In the genomic region with DNA sequence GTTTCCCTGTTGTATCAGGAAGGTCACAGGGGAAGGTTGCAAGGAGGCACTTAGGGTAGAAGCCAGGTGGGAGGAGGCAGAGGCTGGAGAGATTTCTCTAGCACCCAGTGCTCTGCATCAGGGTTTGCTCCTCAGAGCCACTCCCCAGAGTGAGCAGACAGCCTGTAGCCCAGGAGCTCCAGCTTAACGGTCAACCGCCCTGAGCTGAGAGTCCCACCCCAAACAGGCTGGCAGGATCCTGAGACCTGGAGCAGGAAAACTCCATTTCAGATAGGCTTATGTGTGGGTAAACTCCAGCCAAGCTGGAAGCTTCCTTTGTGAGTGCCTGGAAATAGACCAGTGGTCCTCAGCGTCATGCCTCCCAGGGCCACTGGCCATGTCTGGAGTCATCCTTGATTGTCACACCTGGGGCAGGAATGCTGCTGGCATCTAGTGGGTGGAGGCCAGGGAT, we compare ENCODE assay signal across 14 cellular contexts. TPM values are rescaled to one million over a fixed set of nuclear protein-coding genes. Genes with fewer than 3 reads are reported as not detected.
A peak's percentile ranks its signal among the peaks of the same experiment; 100 is the strongest.
DNase-seq lines count a peak whose midpoint lies in the region; ATAC-seq and TF ChIP-seq lines count a peak whose summit lies in the region.
"Had no signal": no experiment of that assay in that cellular context is flagged by ENCODE, and none has a peak within 500 bp of the region (broad histone marks: within the 10 kb centered on the region; RNA-seq: fewer than 3 reads in every experiment).

No MANE protein-coding gene starts in this region.

- peaks cover 96% of the 10 kb centered on the region for H3K79me2 ChIP-seq in PC-9 (ENCODE audit: low read depth)

- ATAC-seq in left colon (peak; percentile 14), HG02678 (IDR thresholded peaks at IDR 0.05; ENCODE audit: unreplicated experiment) (no peak)
- ATAC-seq: stimulated activated naive CD8-positive, alpha-beta T cell treated with anti-CD3 and anti-CD28 coated beads, Interleukin-15, amount 100 ng/mL, for 72 hours had no signal

- DNase-seq in PC-9 (no peak), dorsolateral prefrontal cortex (peak in 3 of 10 donors; percentile 32 to 37 (median 33)), left colon (peak in 1 of 2 donors; percentile 18), spleen (peak; percentile 32), NCI-H446 treated with DMSO at 0.1 percent for 48 hours (lab: John Stamatoyannopoulos, UW) (no peak), HEK293T (ENCODE audit: extremely low spot score) (no peak), COR-L47 (lab: John Stamatoyannopoulos, UW) (no peak)
- DNase-seq: activated CD4-positive, CD25-positive, alpha-beta regulatory T cell; cortex of kidney; immature natural killer cell; NCI-H1417 treated with DMSO at 0.1 percent for 48 hours; stimulated activated naive CD8-positive, alpha-beta T cell treated with anti-CD3 and anti-CD28 coated beads, Interleukin-15, amount 100 ng/mL, for 72 hours had no signal

- no peaks in the 10 kb centered on the region for H3K27me3 ChIP-seq in PC-9 (ENCODE audit: insufficient read depth, low read depth)
- H3K27me3 ChIP-seq in dorsolateral prefrontal cortex = no peaks in the 10 kb centered on the region
- H3K27me3 ChIP-seq in spleen (replicated peaks in 1 of 7) = no peaks in the 10 kb centered on the region
- H3K27me3 ChIP-seq: ovary had no signal

- CTCF ChIA-PET in PC-9 (lab: Charles Lee) (no interaction called here), HEK293T (lab: Yijun Ruan, JAX) (no interaction called here)

- H3K36me3 ChIP-seq in PC-9 (ENCODE audit: low read depth) (peaks cover 64% of the 10 kb centered on the region), spleen (peaks cover 0 to 91% (median 32%) of the 10 kb centered on the region in 6 donors)
- H3K36me3 ChIP-seq: ovary had no signal

- H2AFZ ChIP-seq in PC-9 = no peak overlapping the region

- peak overlapping the region; percentile 73; the same call in 1 of the 2 replicates for H3K4me2 ChIP-seq in PC-9

- no peaks in the 10 kb centered on the region for H3K9me2 ChIP-seq in PC-9 (ENCODE audit: insufficient read depth)

- POLR2A ChIA-PET in PC-9 (lab: Charles Lee; ENCODE audit: unreplicated experiment) (no interaction called here), HEK293T (lab: Yijun Ruan, JAX) (no interaction called here)

- peaks cover 75% of the 10 kb centered on the region for H4K20me1 ChIP-seq in PC-9 (ENCODE audit: insufficient read depth)

- H3K4me1 ChIP-seq in PC-9 (replicated peaks; ENCODE audit: insufficient read depth) (peaks cover 58% of the 10 kb centered on the region), spleen (peaks cover 8 to 71% (median 39%) of the 10 kb centered on the region in 6 donors)

- no TSS peak for BruUV-seq in PC-9 (replicated peaks; lab: Mats Ljungman, UMichigan)

- H3F3A ChIP-seq in PC-9 (ENCODE audit: insufficient read depth, low read depth) = peaks cover 96% of the 10 kb centered on the region

- 75 to 84% (median 80%) methylated on average over 2 to 3 of the region's 3 CpGs for WGBS in spleen, 5 donors

- H3K4me3 ChIP-seq in PC-9 (no peak overlapping the region), dorsolateral prefrontal cortex (no peak overlapping the region), spleen (no peak overlapping the region)
- H3K4me3 ChIP-seq: ovary had no signal

- no peak for TF ChIP-seq CTCF in PC-9 (conservative IDR thresholded peaks at IDR 0.05)
- TF ChIP-seq CTCF in dorsolateral prefrontal cortex (IDR thresholded peaks at IDR 0.05 in 54 of 56, conservative IDR thresholded peaks at IDR 0.05 in 2 of 56; ENCODE audit: low read depth in 1 of 56, partially characterized antibody in 56 of 56) = no peak
- TF ChIP-seq CTCF in spleen (IDR thresholded peaks at IDR 0.05 in 8 of 11, conservative IDR thresholded peaks at IDR 0.05 in 3 of 11) = no peak

- H3K27ac ChIP-seq in PC-9 (peak overlapping the region; percentile 85; the same call in 1 of the 2 replicates), dorsolateral prefrontal cortex (peak overlapping the region in 37 of 59 donors; percentile 2 to 72 (median 42)), spleen (peak overlapping the region in 1 of 8 donors; percentile 15)
- H3K27ac ChIP-seq: ovary had no signal

- intact Hi-C loops in PC-9 (cut with micrococcal nuclease; ENCODE audit: unreplicated experiment) (no loop called here), dorsolateral prefrontal cortex (cut with DNase I) (no loop called here), left colon (cut with DNase I, micrococcal nuclease) (loop anchor here in 1 of 2 donors (5.0 kb wide), 1 partner anchor 77 kb away; no protein-coding TSS in a partner anchor), spleen (cut with DNase I; ENCODE audit: low total_unique reads) (no loop called here)

- H3K9me3 ChIP-seq in PC-9 (ENCODE audit: insufficient read depth, low read depth) (no peaks in the 10 kb centered on the region), spleen (no peaks in the 10 kb centered on the region)
- H3K9me3 ChIP-seq: ovary had no signal

- TF ChIP-seq POLR2A in spleen (IDR thresholded peaks at IDR 0.05) = no peak

TF ChIP-seq in HEK293T, 16 proteins besides CTCF, POLR2A, EP300 and RAD21:
- TF ChIP-seq BHLHE40 (IDR thresholded peaks at IDR 0.05; ENCODE audit: borderline replicate concordance) = no peak
- TF ChIP-seq FOXA1 (IDR thresholded peaks at IDR 0.05) = no peak
- no peak for TF ChIP-seq FOXM1 (IDR thresholded peaks at IDR 0.05; ENCODE audit: borderline replicate concordance)
- no peak for TF ChIP-seq NFRKB (IDR thresholded peaks at IDR 0.05)
- TF ChIP-seq TARDBP (IDR thresholded peaks at IDR 0.05) = no peak
- no peak for TF ChIP-seq FOXK2 (IDR thresholded peaks at IDR 0.05)
- no peak for TF ChIP-seq L3MBTL2 (conservative IDR thresholded peaks at IDR 0.05)
- no peak for TF ChIP-seq SUZ12 (IDR thresholded peaks at IDR 0.05)
- TF ChIP-seq HDGF (IDR thresholded peaks at IDR 0.05; ENCODE audit: borderline replicate concordance) = no peak
- TF ChIP-seq, protein P1, sequence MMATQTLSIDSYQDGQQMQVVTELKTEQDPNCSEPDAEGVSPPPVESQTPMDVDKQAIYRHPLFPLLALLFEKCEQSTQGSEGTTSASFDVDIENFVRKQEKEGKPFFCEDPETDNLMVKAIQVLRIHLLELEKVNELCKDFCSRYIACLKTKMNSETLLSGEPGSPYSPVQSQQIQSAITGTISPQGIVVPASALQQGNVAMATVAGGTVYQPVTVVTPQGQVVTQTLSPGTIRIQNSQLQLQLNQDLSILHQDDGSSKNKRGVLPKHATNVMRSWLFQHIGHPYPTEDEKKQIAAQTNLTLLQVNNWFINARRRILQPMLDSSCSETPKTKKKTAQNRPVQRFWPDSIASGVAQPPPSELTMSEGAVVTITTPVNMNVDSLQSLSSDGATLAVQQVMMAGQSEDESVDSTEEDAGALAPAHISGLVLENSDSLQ (IDR thresholded peaks at IDR 0.05) = no peak
- no peak for TF ChIP-seq ZNF384 (IDR thresholded peaks at IDR 0.05)
- no peak for TF ChIP-seq ARNT (IDR thresholded peaks at IDR 0.05)
- no peak for TF ChIP-seq LEF1 (IDR thresholded peaks at IDR 0.05; ENCODE audit: borderline replicate concordance)
- no peak for TF ChIP-seq SP1 (IDR thresholded peaks at IDR 0.05)
- no peak for TF ChIP-seq CTBP1 (IDR thresholded peaks at IDR 0.05; ENCODE audit: borderline replicate concordance)
- TF ChIP-seq ELF4 (IDR thresholded peaks at IDR 0.05) = no peak
TF ChIP-seq in HEK293T: peak in this region for 0.

RNA-seq across cellular contexts. Expression of a gene that starts 37.9 kb away (rescaled TPM):
- 411 and 443 TPM in 2 replicates for total RNA-seq in PC-9 (2021)
- total RNA-seq in dorsolateral prefrontal cortex = 100 to 1,000 TPM; 402 to 682 (median 476) TPM
- 100 to 1,000 TPM; 160 to 169 TPM for total RNA-seq in left colon
- 100 to 1,000 TPM; 120 to 309 (median 197) TPM for total RNA-seq in spleen
- 100 to 1,000 TPM in 1 of 3 donors, 10 to 100 TPM in 2; 52.3 to 114 (median 83.0) TPM for polyA plus RNA-seq in spleen
